Comparison of ENCODE assay signal across 1 cellular context in genomic region chr4:15649914-15650545, GRCh38.
TF ChIP-seq lines count a peak whose summit lies in the region.

No MANE protein-coding gene starts in this region.

TF ChIP-seq in K562, 482 proteins besides CTCF, POLR2A, EP300 and RAD21 (continued from another document and continues in another):
- no peak for TF ChIP-seq ATF2 (CRISPR knock-in tag; IDR thresholded peaks at IDR 0.05)
- TF ChIP-seq ZMIZ1 (IDR thresholded peaks at IDR 0.05; ENCODE audit: low read depth in 2 of 2, low read length in 2 of 2): 0 out of 4 replicates have a peak, but pooled peaks of 1 of the 2 experiments have one; percentile 52
- TF ChIP-seq ID3 (CRISPR knock-in tag; IDR thresholded peaks at IDR 0.05): no peak
- no peak for TF ChIP-seq ID3 (tag; IDR thresholded peaks at IDR 0.05)
- no peak for TF ChIP-seq SREBF1 (IDR thresholded peaks at IDR 0.05; ENCODE audit: borderline replicate concordance, low read depth, low read length)
- TF ChIP-seq ZNF551 (CRISPR knock-in tag; IDR thresholded peaks at IDR 0.05): no peak
- TF ChIP-seq TRIM25 (IDR thresholded peaks at IDR 0.05; ENCODE audit: borderline replicate concordance): no peak
- TF ChIP-seq ZNF133 (CRISPR knock-in tag; IDR thresholded peaks at IDR 0.05): no peak
- no peak for TF ChIP-seq SIRT6 (IDR thresholded peaks at IDR 0.05; ENCODE audit: low read depth, low read length)
- peak in 1 of 2 experiments; percentile 35; a peak in 1 of 4 replicates for TF ChIP-seq ZNF639 (CRISPR knock-in tag; conservative IDR thresholded peaks at IDR 0.05 in 1 of 2, IDR thresholded peaks at IDR 0.05 in 1 of 2)
- TF ChIP-seq ZNF609 (CRISPR knock-in tag; IDR thresholded peaks at IDR 0.05; ENCODE audit: borderline replicate concordance): no peak
- TF ChIP-seq SMARCA4 (IDR thresholded peaks at IDR 0.05): peak; percentile 67; the same call in 1 of the 2 replicates
- TF ChIP-seq ZBTB1 (CRISPR knock-in tag; IDR thresholded peaks at IDR 0.05; ENCODE audit: borderline replicate concordance, low read depth): no peak
- TF ChIP-seq ARID2 (IDR thresholded peaks at IDR 0.05): 0 out of 2 replicates have a peak, but pooled peaks have one; percentile 18
- peak; percentile 73 for TF ChIP-seq GABPA (tag; conservative IDR thresholded peaks at IDR 0.05; ENCODE audit: low read depth)
- 0 out of 4 replicates have a peak, but pooled peaks of 1 of the 2 experiments have one; percentile 11 for TF ChIP-seq TEAD1 (CRISPR knock-in tag; IDR thresholded peaks at IDR 0.05)
- no peak for TF ChIP-seq ZBTB49 (CRISPR knock-in tag; IDR thresholded peaks at IDR 0.05; ENCODE audit: borderline replicate concordance)
- TF ChIP-seq CBX3 (IDR thresholded peaks at IDR 0.05; ENCODE audit: borderline replicate concordance in 1 of 2, low read length in 2 of 2): peak in 1 of 2 experiments; percentile 71; a peak in 1 of 3 replicates
- TF ChIP-seq E2F1 (CRISPR knock-in tag; IDR thresholded peaks at IDR 0.05): no peak
- no peak for TF ChIP-seq ZNF174 (CRISPR knock-in tag; IDR thresholded peaks at IDR 0.05)
- no peak for TF ChIP-seq CREB5 (CRISPR knock-in tag; IDR thresholded peaks at IDR 0.05)
- TF ChIP-seq ZNF764 (CRISPR knock-in tag; IDR thresholded peaks at IDR 0.05; ENCODE audit: low read depth): 0 out of 2 replicates have a peak, but pooled peaks have one; percentile 24
- TF ChIP-seq ZNF717 (CRISPR knock-in tag; IDR thresholded peaks at IDR 0.05): no peak
- TF ChIP-seq CCAR2 (IDR thresholded peaks at IDR 0.05; ENCODE audit: low read depth, low read length): no peak
- 0 out of 4 replicates have a peak, but pooled peaks of 1 of the 2 experiments have one; percentile 30 for TF ChIP-seq MNT (conservative IDR thresholded peaks at IDR 0.05)
- TF ChIP-seq ZNF280A (IDR thresholded peaks at IDR 0.05; ENCODE audit: low read depth, partially characterized antibody): no peak
